ENCODE assay signal across 12 cellular contexts in the genomic region with DNA sequence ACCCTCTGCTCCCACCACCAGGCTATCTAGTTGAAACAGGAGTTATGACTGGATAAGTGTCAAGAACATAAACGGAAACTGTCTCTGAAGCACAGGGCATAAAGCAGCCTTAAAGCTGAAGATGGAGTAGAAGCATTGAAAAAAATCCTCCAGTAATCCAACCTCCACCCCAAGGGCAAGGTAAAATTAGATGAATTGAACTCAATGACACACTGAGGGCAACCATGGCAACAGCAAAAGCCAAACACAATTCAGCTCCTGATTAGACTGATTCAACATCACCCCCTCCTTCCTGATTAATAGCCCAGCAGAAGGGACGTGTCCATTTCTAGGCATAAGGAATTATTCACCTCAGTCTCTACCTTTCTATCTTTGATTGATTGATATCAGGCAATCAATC.
"Had no signal": no experiment of that assay in that cellular context is flagged by ENCODE, and none has a peak within 500 bp of the region (broad histone marks: within the 10 kb centered on the region; RNA-seq: fewer than 3 reads in every experiment).

No MANE protein-coding gene starts in this region.

- H3K4me1 ChIP-seq: heart left ventricle, left ventricle myocardium inferior had no signal

- H3K27me3 Mint-ChIP-seq: activated B cell treated with CpG ODN at 0.5 μM for 24 hours; activated T-helper 17 cell treated with anti-CD3 and anti-CD28 coated beads, Interleukin-2, amount 50 U/mL, for 72 hours had no signal

- H3K27me3 ChIP-seq: cardiac muscle cell, heart left ventricle had no signal

- ATAC-seq: activated T-helper 17 cell treated with anti-CD3 and anti-CD28 coated beads, Interleukin-2, amount 50 U/mL, for 72 hours; heart left ventricle had no signal

- H3K27ac Mint-ChIP-seq: activated B cell treated with CpG ODN at 0.5 μM for 24 hours; activated CD4-positive, alpha-beta T cell treated with anti-CD3 and anti-CD28 coated beads, Interleukin-2, amount 10 ng/mL, durations not matched to agents 7 days and 5 days; activated naive CD4-positive, alpha-beta T cell treated with anti-CD3 and anti-CD28 coated beads for 36 hours; activated T-helper 17 cell treated with anti-CD3 and anti-CD28 coated beads, Interleukin-2, amount 50 U/mL, for 72 hours; stimulated activated naive CD8-positive, alpha-beta T cell treated with anti-CD3 and anti-CD28 coated beads, Interleukin-15, Interleukin-2, amounts not matched to agents 100 ng/mL and 50 ng/mL, for 24 hours had no signal

- H3K4me3 ChIP-seq: cardiac muscle cell, heart left ventricle, left ventricle myocardium inferior had no signal

- H3K4me1 Mint-ChIP-seq: activated B cell treated with CpG ODN at 0.5 μM for 24 hours had no signal

- H3K4me3 Mint-ChIP-seq: activated B cell treated with CpG ODN at 0.5 μM for 24 hours; activated CD4-positive, alpha-beta T cell treated with anti-CD3 and anti-CD28 coated beads, Interleukin-2, amount 10 ng/mL, durations not matched to agents 7 days and 5 days; activated naive CD4-positive, alpha-beta T cell treated with anti-CD3 and anti-CD28 coated beads for 36 hours; activated T-helper 17 cell treated with anti-CD3 and anti-CD28 coated beads, Interleukin-2, amount 50 U/mL, for 72 hours; stimulated activated naive CD8-positive, alpha-beta T cell treated with anti-CD3 and anti-CD28 coated beads, Interleukin-15, Interleukin-2, amounts not matched to agents 100 ng/mL and 50 ng/mL, for 24 hours had no signal

- H3K27ac ChIP-seq: cardiac muscle cell, heart left ventricle, left ventricle myocardium inferior had no signal

- H3K36me3 ChIP-seq: cardiac muscle cell, heart left ventricle, left ventricle myocardium inferior had no signal

- DNase-seq: activated B cell treated with CpG ODN at 0.5 μM for 24 hours; activated CD4-positive, alpha-beta T cell treated with anti-CD3 and anti-CD28 coated beads, Interleukin-2, amount 10 ng/mL, durations not matched to agents 7 days and 5 days; activated naive CD4-positive, alpha-beta T cell treated with anti-CD3 and anti-CD28 coated beads for 36 hours; activated T-cell treated with anti-CD3 and anti-CD28 coated beads for 4 hours; heart left ventricle; left ventricle myocardium inferior; mesenchymal stem cell; stimulated activated CD4-positive, alpha-beta T cell treated with anti-CD3 and anti-CD28 coated beads, Interleukin-4, amount 100 ng/mL, for 1 hour; stimulated activated CD8-positive, alpha-beta memory T cell treated with anti-CD3 and anti-CD28 coated beads, Interleukin-4, amount 100 ng/mL, for 48 hours had no signal
